Comparison of ENCODE assay signal across 32 cellular contexts in genomic region chr10:98567396-98567795, GRCh38.
"Had no signal": no experiment of that assay in that cellular context is flagged by ENCODE, and none has a peak within 500 bp of the region (broad histone marks: within the 10 kb centered on the region; RNA-seq: fewer than 3 reads in every experiment).

No MANE protein-coding gene starts in this region.

- H3K27me3 ChIP-seq: MG63 had no signal

- H3K4me1 Mint-ChIP-seq: activated CD4-positive, alpha-beta memory T cell treated with anti-CD3 and anti-CD28 coated beads, Interleukin-2, amount 10 ng/mL, durations not matched to agents 7 days and 5 days; activated CD8-positive, alpha-beta memory T cell treated with anti-CD3 and anti-CD28 coated beads, Interleukin-2, amount 10 ng/mL, durations not matched to agents 7 days and 5 days; activated naive CD4-positive, alpha-beta T cell treated with anti-CD3 and anti-CD28 coated beads, Interleukin-2, amount 10 ng/mL, durations not matched to agents 7 days and 5 days; activated naive CD8-positive, alpha-beta T cell treated with anti-CD3 and anti-CD28 coated beads, Interleukin-2, amount 50 U/mL, for 24 hours; brain had no signal

- H3K9me3 ChIP-seq: MG63 had no signal

- H3K9me3 Mint-ChIP-seq: activated CD4-positive, alpha-beta memory T cell treated with anti-CD3 and anti-CD28 coated beads, Interleukin-2, amount 10 ng/mL, durations not matched to agents 7 days and 5 days; activated naive CD4-positive, alpha-beta T cell treated with anti-CD3 and anti-CD28 coated beads, Interleukin-2, amount 10 ng/mL, durations not matched to agents 7 days and 5 days; activated naive CD8-positive, alpha-beta T cell treated with anti-CD3 and anti-CD28 coated beads, Interleukin-2, amount 50 U/mL, for 24 hours had no signal

- H3K4me3 Mint-ChIP-seq: activated CD4-positive, alpha-beta memory T cell treated with anti-CD3 and anti-CD28 coated beads, Interleukin-2, amount 10 ng/mL, durations not matched to agents 7 days and 5 days; activated CD8-positive, alpha-beta memory T cell treated with anti-CD3 and anti-CD28 coated beads, Interleukin-2, amount 10 ng/mL, durations not matched to agents 7 days and 5 days; activated naive CD4-positive, alpha-beta T cell treated with anti-CD3 and anti-CD28 coated beads, Interleukin-2, amount 10 ng/mL, durations not matched to agents 7 days and 5 days; activated naive CD8-positive, alpha-beta T cell; activated naive CD8-positive, alpha-beta T cell treated with anti-CD3 and anti-CD28 coated beads, Interleukin-2, amount 50 U/mL, for 24 hours; brain had no signal

- H3K27ac ChIP-seq: WERI-Rb-1 had no signal

- DNase-seq: activated CD4-positive, alpha-beta memory T cell treated with anti-CD3 and anti-CD28 coated beads, Interleukin-2, amount 10 ng/mL, durations not matched to agents 7 days and 5 days; activated CD4-positive, alpha-beta T cell treated with anti-CD3 and anti-CD28 coated beads for 1 hour; activated CD4-positive, alpha-beta T cell treated with anti-CD3 and anti-CD28 coated beads for 48 hours; activated CD4-positive, CD25-positive, alpha-beta regulatory T cell; activated CD8-positive, alpha-beta memory T cell treated with anti-CD3 and anti-CD28 coated beads for 24 hours; activated CD8-positive, alpha-beta memory T cell treated with anti-CD3 and anti-CD28 coated beads, Interleukin-2, amount 10 ng/mL, durations not matched to agents 7 days and 5 days; activated CD8-positive, alpha-beta memory T cell treated with anti-CD3 and anti-CD28 coated beads, Interleukin-2, amount 50 U/mL, for 48 hours; activated effector memory CD4-positive, alpha-beta T cell treated with Interleukin-2 at 50 U/mL for 16 hours; activated naive CD4-positive, alpha-beta T cell treated with anti-CD3 and anti-CD28 coated beads, Interleukin-2, amount 10 ng/mL, durations not matched to agents 7 days and 5 days; activated naive CD8-positive, alpha-beta T cell treated with anti-CD3 and anti-CD28 coated beads, Interleukin-2, amount 50 U/mL, for 24 hours; activated T-cell treated with anti-CD3 and anti-CD28 coated beads, Interleukin-2, amount 50 U/mL, for 48 hours; anterior cingulate cortex; Kasumi-1; KG1; MG63; NCI-H1048; NCI-H1105 treated with DMSO at 0.1 percent for 48 hours; NCI-H1436; NCI-H1694; NCI-H1930; NCI-H2081 treated with DMSO at 0.1 percent for 48 hours; NCI-H226; NCI-H446 treated with DMSO at 0.1 percent for 48 hours; NCI-H524; NCI-H69; NCI-H82; SIG-M5; T1000; WERI-Rb-1 had no signal

- H3K27ac Mint-ChIP-seq: activated CD4-positive, alpha-beta memory T cell treated with anti-CD3 and anti-CD28 coated beads, Interleukin-2, amount 10 ng/mL, durations not matched to agents 7 days and 5 days; activated CD8-positive, alpha-beta memory T cell treated with anti-CD3 and anti-CD28 coated beads, Interleukin-2, amount 10 ng/mL, durations not matched to agents 7 days and 5 days; activated naive CD4-positive, alpha-beta T cell treated with anti-CD3 and anti-CD28 coated beads, Interleukin-2, amount 10 ng/mL, durations not matched to agents 7 days and 5 days; activated naive CD8-positive, alpha-beta T cell; activated naive CD8-positive, alpha-beta T cell treated with anti-CD3 and anti-CD28 coated beads, Interleukin-2, amount 50 U/mL, for 24 hours had no signal

- H3K4me3 ChIP-seq: MG63 had no signal

- H3K36me3 Mint-ChIP-seq: activated CD8-positive, alpha-beta memory T cell treated with anti-CD3 and anti-CD28 coated beads, Interleukin-2, amount 10 ng/mL, durations not matched to agents 7 days and 5 days; activated naive CD4-positive, alpha-beta T cell treated with anti-CD3 and anti-CD28 coated beads, Interleukin-2, amount 10 ng/mL, durations not matched to agents 7 days and 5 days; activated naive CD8-positive, alpha-beta T cell; brain had no signal

- H3K36me3 ChIP-seq: MG63, WERI-Rb-1 had no signal

- H3K27me3 Mint-ChIP-seq: activated naive CD8-positive, alpha-beta T cell treated with anti-CD3 and anti-CD28 coated beads, Interleukin-2, amount 50 U/mL, for 24 hours had no signal

- ATAC-seq: activated CD8-positive, alpha-beta memory T cell treated with anti-CD3 and anti-CD28 coated beads, Interleukin-2, amount 10 ng/mL, durations not matched to agents 7 days and 5 days; activated naive CD8-positive, alpha-beta T cell treated with anti-CD3 and anti-CD28 coated beads, Interleukin-2, amount 50 U/mL, for 24 hours; Panc1 had no signal
